In genomic region chr14:95156153-95156764, GRCh38 we compare ENCODE assay signal across 8 cellular contexts. TPM values are rescaled to one million over a fixed set of nuclear protein-coding genes. Genes with fewer than 3 reads are reported as not detected.
A peak's percentile ranks its signal among the peaks of the same experiment; 100 is the strongest.
DNase-seq lines count a peak whose midpoint lies in the region; ATAC-seq and TF ChIP-seq lines count a peak whose summit lies in the region.

No MANE protein-coding gene starts in this region.

- no peak for DNase-seq in GM06990 (ENCODE audit: extremely low read depth, insufficient read length)
- DNase-seq in LNCaP clone FGC (ENCODE audit: low read depth), result no peak
- DNase-seq in astrocyte of the hippocampus (ENCODE audit: low read depth, low spot score), result peak; percentile 36
- DNase-seq in left lobe of liver (ENCODE audit: low spot score), result no peak
- DNase-seq in thyroid gland, result peak; percentile 17
- no peak for DNase-seq in COR-L47 (lab: John Stamatoyannopoulos, UW)
- no peak for DNase-seq in NCI-H345 (lab: John Stamatoyannopoulos, UW)

- H3K4me1 ChIP-seq in thyroid gland, result peaks cover 38 to 45% of the 10 kb centered on the region in 2 donors

- H3K4me3 ChIP-seq in GM06990 (replicated peaks; ENCODE audit: low read depth, low read length) (peak overlapping the region; percentile 87), LNCaP clone FGC (ENCODE audit: low read depth, low read length) (peak overlapping the region; percentile 77), thyroid gland (replicated peaks in 1 of 3) (peak overlapping the region; percentile 64 to 83 (median 74))

- H3K36me3 ChIP-seq in GM06990 (ENCODE audit: control insufficient read depth, insufficient read depth, low read length), result no peaks in the 10 kb centered on the region
- no peaks in the 10 kb centered on the region for H3K36me3 ChIP-seq in thyroid gland

- intact Hi-C loops in thyroid gland (cut with DNase I), result loop anchor here (5.0 kb wide), 1 partner anchor 381 kb away; the partner anchor contains the start of gene GLRX5

- peak overlapping the region; percentile 88 to 98 (median 94) for H3K27ac ChIP-seq in thyroid gland

- no peaks in the 10 kb centered on the region for H3K9me3 ChIP-seq in thyroid gland

- H3K27me3 ChIP-seq in GM06990 (replicated peaks; ENCODE audit: control insufficient read depth, insufficient read depth, low read length) (no peaks in the 10 kb centered on the region), thyroid gland (no peaks in the 10 kb centered on the region)

- TF ChIP-seq POLR2A in thyroid gland (IDR thresholded peaks at IDR 0.05), result no peak

- TF ChIP-seq CTCF in GM06990 (IDR thresholded peaks at IDR 0.05; ENCODE audit: insufficient read depth, low read length, poor library complexity, severe bottlenecking), result no peak
- TF ChIP-seq CTCF in LNCaP clone FGC (IDR thresholded peaks at IDR 0.05; ENCODE audit: control insufficient read depth, extremely low read depth, insufficient read depth), result no peak
- TF ChIP-seq CTCF in thyroid gland (IDR thresholded peaks at IDR 0.05), result no peak

- WGBS in thyroid gland, 2 donors, result 5 to 6% methylated on average over 12 to 15 of the region's 15 CpGs

- ATAC-seq in left lobe of liver, result peak; percentile 5
- ATAC-seq in GM18517 (IDR thresholded peaks at IDR 0.05; ENCODE audit: unreplicated experiment), result no peak

RNA-seq across cellular contexts. Expression of gene DICER1, which starts 1.1 kb away (rescaled TPM):
- 35.2 TPM for total RNA-seq in left lobe of liver
- 10 to 100 TPM; 66.5 to 96.8 (median 78.8) TPM for total RNA-seq in thyroid gland

Comparison
In these comparisons a context has a peak if more than half of its experiments do, and no peak if none do; other contexts are left out.
1. DNase-seq: peak in astrocyte of the hippocampus (single experiment) and thyroid gland (2 of 2); none in GM06990 (single experiment), LNCaP clone FGC (single experiment), left lobe of liver (single experiment), COR-L47 (single experiment) and NCI-H345 (single experiment).
2. Peak in every context shown above with its lines, with median percentiles within 50 percentile points of each other: H3K4me3 ChIP-seq.